27 cellular contexts compared by ENCODE assay signal in the genomic region with DNA sequence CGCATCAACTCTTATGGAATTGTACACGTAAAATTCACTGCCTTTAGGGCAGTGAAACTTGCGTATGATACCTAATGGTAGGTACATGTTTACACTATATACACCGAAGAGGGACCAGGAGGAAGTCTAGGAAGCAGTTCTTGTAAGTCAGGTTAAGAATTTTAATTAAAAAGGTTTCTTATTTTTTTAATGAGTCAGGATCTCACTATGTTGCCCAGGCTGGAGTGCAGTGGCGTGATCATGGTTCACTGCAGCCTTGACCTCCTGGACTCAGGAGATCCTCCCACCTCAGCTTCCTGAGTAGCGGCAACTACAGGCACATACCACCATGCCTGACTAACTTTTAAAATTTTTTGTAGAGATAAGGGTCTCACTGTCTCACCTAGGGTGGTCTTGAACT. TPM values are rescaled to one million over a fixed set of nuclear protein-coding genes. Genes with fewer than 3 reads are reported as not detected.
A peak's percentile ranks its signal among the peaks of the same experiment; 100 is the strongest.
DNase-seq lines count a peak whose midpoint lies in the region; ATAC-seq, FAIRE-seq and TF ChIP-seq lines count a peak whose summit lies in the region.
"Had no signal": no experiment of that assay in that cellular context is flagged by ENCODE, and none has a peak within 500 bp of the region (broad histone marks: within the 10 kb centered on the region; RNA-seq: fewer than 3 reads in every experiment).

No MANE protein-coding gene starts in this region.

- no peaks in the 10 kb centered on the region for H3K27me3 ChIP-seq in CD8-positive, alpha-beta T cell (ENCODE audit: insufficient read depth, low read length)
- no peaks in the 10 kb centered on the region for H3K27me3 ChIP-seq in small intestine (ENCODE audit: control insufficient read depth in 2 of 2, insufficient read depth in 2 of 2, low read length in 2 of 2)
- H3K27me3 ChIP-seq in ovary = no peaks in the 10 kb centered on the region
- H3K27me3 ChIP-seq in vagina = no peaks in the 10 kb centered on the region
- H3K27me3 ChIP-seq: BLaER1 treated with 17β-estradiol and CSF1 and Interleukin-3, amounts not matched to agents 10 nM and 100 nM had no signal

- H3K9me3 ChIP-seq in CD8-positive, alpha-beta T cell (ENCODE audit: low read length) = no peaks in the 10 kb centered on the region
- H3K9me3 ChIP-seq in HEK293 (ENCODE audit: control insufficient read depth, insufficient read depth, low read depth, low read length) (no peaks in the 10 kb centered on the region), small intestine (ENCODE audit: control insufficient read depth, low read depth) (no peaks in the 10 kb centered on the region), ovary (no peaks in the 10 kb centered on the region), vagina (no peaks in the 10 kb centered on the region)
- H3K9me3 ChIP-seq: A549; BLaER1 treated with 17β-estradiol and CSF1 and Interleukin-3, amounts not matched to agents 10 nM and 100 nM had no signal

- no peak for ATAC-seq in CD8-positive, alpha-beta T cell
- ATAC-seq: A549, GM12878 had no signal

- DNase-seq in CD8-positive, alpha-beta T cell = no peak
- DNase-seq in kidney tubule cell (ENCODE audit: low spot score) (peak; percentile 25), small intestine (peak; percentile 27), GM13976 (ENCODE audit: low spot score) (no peak), ovary (no peak), vagina (ENCODE audit: extremely low spot score in 2 of 2) (no peak)
- DNase-seq: AML-193; Calu3; CD4-positive, alpha-beta T cell; CD8-positive, alpha-beta memory T cell; COR-L47; DMS 273 treated with DMSO at 0.1 percent for 48 hours; DMS153; DMS53; DMS79; DND-41; EL; GDM1 had no signal

- no peaks in the 10 kb centered on the region for H3K27me3 Mint-ChIP-seq in CD8-positive, alpha-beta T cell (ENCODE audit: low read depth)
- H3K27me3 Mint-ChIP-seq: B cell; CD4-positive, alpha-beta T cell; CD8-positive, alpha-beta memory T cell had no signal

- H3K27ac ChIP-seq in CD8-positive, alpha-beta T cell (ENCODE audit: low read depth, low read length) = no peak overlapping the region
- H3K27ac ChIP-seq in HEK293 (ENCODE audit: extremely low read depth, low read depth, low read length) = no peak overlapping the region
- H3K27ac ChIP-seq in small intestine (ENCODE audit: low read depth in 1 of 2, low read length in 1 of 2) = no peak overlapping the region
- no peak overlapping the region for H3K27ac ChIP-seq in ovary
- H3K27ac ChIP-seq in vagina = no peak overlapping the region
- H3K27ac ChIP-seq: 22Rv1; A549; BLaER1 treated with 17β-estradiol and CSF1 and Interleukin-3, amounts not matched to agents 10 nM and 100 nM; C4-2B had no signal

- H3K36me3 Mint-ChIP-seq in CD8-positive, alpha-beta T cell = peaks cover 8% of the 10 kb centered on the region

- TF ChIP-seq POLR2A in ovary (IDR thresholded peaks at IDR 0.05) = no peak
- TF ChIP-seq POLR2A in vagina (IDR thresholded peaks at IDR 0.05) = no peak

- no peak overlapping the region for H3K4me3 ChIP-seq in CD8-positive, alpha-beta T cell (ENCODE audit: low read depth, low read length)
- H3K4me3 ChIP-seq in HEK293 (ENCODE audit: low read depth, low read length) (no peak overlapping the region), small intestine (ENCODE audit: low read depth in 1 of 2, low read length in 2 of 2) (no peak overlapping the region), ovary (no peak overlapping the region), vagina (no peak overlapping the region)
- H3K4me3 ChIP-seq: A549; BLaER1 treated with 17β-estradiol and CSF1 and Interleukin-3, amounts not matched to agents 10 nM and 100 nM; GM12878 had no signal

- H3K27ac Mint-ChIP-seq in CD8-positive, alpha-beta T cell = peak overlapping the region; percentile 6
- H3K27ac Mint-ChIP-seq: B cell; CD4-positive, alpha-beta T cell had no signal

- POLR2A ChIA-PET in CD8-positive, alpha-beta T cell (lab: Charles Lee) = no interaction called here
- POLR2A ChIA-PET in HEK293 (lab: Yijun Ruan, JAX) = no interaction called here

- in situ Hi-C loops in GM13976 (cut with MboI; ENCODE audit: low sequenced_read_pairs, unreplicated experiment) = loop anchor here (25.0 kb wide), 1 partner anchor 492 kb away; the partner anchor contains the start of gene AFF1

- TF ChIP-seq EP300 in ovary (IDR thresholded peaks at IDR 0.05) = no peak

- no peak for FAIRE-seq in small intestine (lab: Jason Lieb, UNC)
- FAIRE-seq: A549, D721Med, GM12878, GM12892 had no signal

- CTCF ChIA-PET in CD8-positive, alpha-beta T cell (lab: Charles Lee) = interaction anchor here (1.0 kb wide), 1 partner anchor 54 kb away, joined by 3 read pairs; no protein-coding TSS in a partner anchor
- CTCF ChIA-PET in HEK293 (lab: Yijun Ruan, JAX) = no interaction called here

- intact Hi-C loops in CD8-positive, alpha-beta T cell (cut with DNase I, micrococcal nuclease) = loop anchor here (10.0 kb wide), 4 partner anchors 54 to 1396 kb away; partner anchors contain the start of gene HERC5 (in 1 of the 2)
- intact Hi-C loops in ovary (cut with DNase I) = no loop called here
- intact Hi-C loops in vagina (cut with DNase I) = no loop called here

- H3K4me3 Mint-ChIP-seq in CD8-positive, alpha-beta T cell = no peak overlapping the region
- H3K4me3 Mint-ChIP-seq: B cell; CD4-positive, alpha-beta T cell; CD8-positive, alpha-beta memory T cell had no signal

- peaks cover 8% of the 10 kb centered on the region for H3K4me1 ChIP-seq in CD8-positive, alpha-beta T cell (ENCODE audit: insufficient read depth, low read length)
- H3K4me1 ChIP-seq in HEK293 (ENCODE audit: control insufficient read depth, insufficient read depth, low read length) (no peaks in the 10 kb centered on the region; the same call in 1 of the 2 replicates), small intestine (ENCODE audit: control insufficient read depth in 2 of 2, insufficient read depth in 1 of 2, low read depth in 1 of 2, low read length in 1 of 2) (peaks cover 0 to 2% of the 10 kb centered on the region in 2 donors), ovary (ENCODE audit: insufficient read depth) (peaks cover 9% of the 10 kb centered on the region), vagina (peaks cover 47% of the 10 kb centered on the region)

- no peaks in the 10 kb centered on the region for H3K9me3 Mint-ChIP-seq in CD8-positive, alpha-beta T cell
- H3K9me3 Mint-ChIP-seq: CD4-positive, alpha-beta T cell; CD8-positive, alpha-beta memory T cell had no signal

- H3K4me1 Mint-ChIP-seq in CD8-positive, alpha-beta T cell (ENCODE audit: low read depth) = peaks cover 68% of the 10 kb centered on the region

- no peaks in the 10 kb centered on the region for H3K36me3 ChIP-seq in CD8-positive, alpha-beta T cell (ENCODE audit: insufficient read depth, low read length)
- H3K36me3 ChIP-seq in HEK293 (ENCODE audit: control insufficient read depth in 2 of 2, insufficient read depth in 1 of 2, low read length in 2 of 2) = no peaks in the 10 kb centered on the region
- peaks cover 0 to 2% of the 10 kb centered on the region in 2 donors for H3K36me3 ChIP-seq in small intestine (ENCODE audit: control insufficient read depth in 2 of 2, insufficient read depth in 2 of 2, low read length in 2 of 2)
- H3K36me3 ChIP-seq in ovary = no peaks in the 10 kb centered on the region
- H3K36me3 ChIP-seq in vagina = no peaks in the 10 kb centered on the region

- 80 to 97% (median 94%) methylated on average over 6 of the region's 6 CpGs for WGBS in small intestine, 3 donors
- 86 to 93% (median 93%) methylated on average over 6 of the region's 6 CpGs for WGBS in ovary, 3 donors

- no peak for TF ChIP-seq CTCF in CD8-positive, alpha-beta T cell (IDR thresholded peaks at IDR 0.05)
- no peak for TF ChIP-seq CTCF in HEK293 (tag by site-specific recombination; IDR thresholded peaks at IDR 0.05)
- no peak for TF ChIP-seq CTCF in GM13976 (IDR thresholded peaks at IDR 0.05; ENCODE audit: borderline replicate concordance, control extremely low read depth, extremely low read depth, insufficient read depth, missing control alignments)
- TF ChIP-seq CTCF in ovary (IDR thresholded peaks at IDR 0.05) = no peak
- no peak for TF ChIP-seq CTCF in vagina (IDR thresholded peaks at IDR 0.05)

TF ChIP-seq in HEK293, 187 proteins besides CTCF, POLR2A, EP300 and RAD21:
- TF ChIP-seq ZNF514 (tag by site-specific recombination; IDR thresholded peaks at IDR 0.05) (no peak), ZNF121 (tag by site-specific recombination; IDR thresholded peaks at IDR 0.05) (peak; percentile 23; the same call in 1 of the 2 replicates)

RNA-seq across cellular contexts. Expression of gene NUDT9, which starts 6.6 kb away (rescaled TPM):
- 1 to 10 TPM; 4.9 to 6.4 TPM for total RNA-seq in CD8-positive, alpha-beta T cell
- 10 to 100 TPM; 62.7 to 89.0 (median 71.3) TPM for polyA plus RNA-seq in small intestine
- 10 to 100 TPM; 14.1 to 33.0 (median 27.0) TPM for total RNA-seq in ovary
- polyA plus RNA-seq in ovary = 10 to 100 TPM; 36.6 to 44.6 TPM
- total RNA-seq in vagina = 20.6 TPM

RNA-seq across cellular contexts. Expression of gene HSD17B11, which starts 38.0 kb away (rescaled TPM):
- 10 to 100 TPM; 38.8 to 42.4 TPM for total RNA-seq in CD8-positive, alpha-beta T cell
- 100 to 1,000 TPM; 196 to 420 (median 292) TPM for polyA plus RNA-seq in small intestine
- total RNA-seq in ovary = 100 to 1,000 TPM in 1 of 7 donors, 10 to 100 TPM in 6; 33.0 to 106 (median 50.8) TPM
- polyA plus RNA-seq in ovary = 100 to 1,000 TPM in 1 of 2 donors, 10 to 100 TPM in 1; 85.8 to 106 TPM
- total RNA-seq in vagina = 94.5 TPM

Comparison
In these comparisons a context has a peak if more than half of its experiments do, and no peak if none do; other contexts are left out.
1. DNase-seq: peak in kidney tubule cell (single experiment) and small intestine (single experiment); none in CD8-positive, alpha-beta T cell (0 of 7), GM13976 (single experiment), ovary (0 of 5) and vagina (0 of 2).
2. intact Hi-C loops: an anchor here in CD8-positive, alpha-beta T cell (10.0 kb wide); none called in ovary and vagina.